Comparison of ENCODE assay signal across 20 cellular contexts in genomic region chr2:111675419-111676194, GRCh38.
A peak's percentile ranks its signal among the peaks of the same experiment; 100 is the strongest.
DNase-seq lines count a peak whose midpoint lies in the region; ATAC-seq and TF ChIP-seq lines count a peak whose summit lies in the region.
"Had no signal": no experiment of that assay in that cellular context is flagged by ENCODE, and none has a peak within 500 bp of the region (broad histone marks: within the 10 kb centered on the region; RNA-seq: fewer than 3 reads in every experiment).

No MANE protein-coding gene starts in this region.

- peaks cover 6 to 26% of the 10 kb centered on the region in 2 experiments for H3K4me1 Mint-ChIP-seq in H9
- H3K4me1 Mint-ChIP-seq: IgD-negative memory B cell had no signal

- no peak overlapping the region for H3K56ac ChIP-seq in H9 (ENCODE audit: insufficient read length, low read depth, low read length)

- H3K79me2 ChIP-seq in H9 (ENCODE audit: insufficient read depth, low read length): no peaks in the 10 kb centered on the region
- H3K79me2 ChIP-seq: hepatocyte had no signal

- H3K23ac ChIP-seq in H9 (ENCODE audit: insufficient read length, low read depth, low read length): no peak overlapping the region

- no peak overlapping the region for H4K91ac ChIP-seq in H9 (ENCODE audit: insufficient read length, low read depth, low read length)

- H3K14ac ChIP-seq in H9 (ENCODE audit: insufficient read depth, low read length): no peak overlapping the region

- no peak overlapping the region for H3K18ac ChIP-seq in H9 (ENCODE audit: insufficient read length, low read depth, low read length)

- peaks cover 0 to 9% (median 7%) of the 10 kb centered on the region in 3 experiments; a peak in 5 of 7 replicates for H3K36me3 Mint-ChIP-seq in H9 (ENCODE audit: insufficient read depth in 1 of 3, low read depth in 3 of 3)

- no peaks in the 10 kb centered on the region for H3K27me3 ChIP-seq in BLaER1 treated with 17β-estradiol and CSF1 and Interleukin-3, amounts not matched to agents 10 nM and 100 nM
- no peaks in the 10 kb centered on the region for H3K27me3 ChIP-seq in H9 (ENCODE audit: insufficient read depth, low read length)
- H3K27me3 ChIP-seq in lung (ENCODE audit: control insufficient read depth, insufficient read depth): no peaks in the 10 kb centered on the region
- no peaks in the 10 kb centered on the region for H3K27me3 ChIP-seq in uterus
- H3K27me3 ChIP-seq: hepatocyte, suprapubic skin had no signal

- no peak overlapping the region for H4K5ac ChIP-seq in H9 (ENCODE audit: insufficient read length, low read depth, low read length)

- H4K20me1 ChIP-seq in BLaER1 treated with 17β-estradiol and CSF1 and Interleukin-3, amounts not matched to agents 10 nM and 100 nM: no peaks in the 10 kb centered on the region
- no peaks in the 10 kb centered on the region for H4K20me1 ChIP-seq in H9 (ENCODE audit: control insufficient read depth, insufficient read depth, insufficient read length)

- peak overlapping the region in 7 of 11 experiments; percentile 1 to 42 (median 25); a peak in 3 of 22 replicates for H3K9ac ChIP-seq in BLaER1 treated with 17β-estradiol and CSF1 and Interleukin-3, amounts not matched to agents 10 nM and 100 nM
- H3K9ac ChIP-seq in H9 (ENCODE audit: extremely low read depth, insufficient read length, low read length): no peak overlapping the region

- peaks cover 14 to 17% of the 10 kb centered on the region in 2 experiments for H3K9me3 Mint-ChIP-seq in H9
- H3K9me3 Mint-ChIP-seq: IgD-negative memory B cell had no signal

- no CpG with 5 or more reads among the region's 10 CpGs for WGBS in H9 (ENCODE audit: extremely low coverage, insufficient read length, low lambda C conversion rate)
- WGBS in lung, 2 donors: 83% methylated on average over 10 of the region's 10 CpGs

- H4K8ac ChIP-seq in H9 (replicated peaks; ENCODE audit: insufficient read length, low read depth, low read length): no peak overlapping the region

- H2BK12ac ChIP-seq in H9 (ENCODE audit: insufficient read length, low read depth, low read length): no peak overlapping the region

- H2BK15ac ChIP-seq in H9 (ENCODE audit: low read depth, low read length): no peak overlapping the region

- no peak for DNase-seq in H9
- DNase-seq in OCI-M1 (lab: John Stamatoyannopoulos, UW): peak; percentile 36
- no peak for DNase-seq in lung (ENCODE audit: low spot score)
- no peak for DNase-seq in NCI-H2196 (lab: John Stamatoyannopoulos, UW; ENCODE audit: unreplicated experiment)
- no peak for DNase-seq in substantia nigra (lab: John Stamatoyannopoulos, UW)
- no peak for DNase-seq in uterus
- DNase-seq: activated CD8-positive, alpha-beta T cell treated with anti-CD3 and anti-CD28 coated beads, Interleukin-2, amount 10 ng/mL, durations not matched to agents 7 days and 5 days; effector CD8-positive, alpha-beta T cell; kidney; NCI-H1436; NCI-H446 treated with DMSO at 0.1 percent for 48 hours; PC-9; stimulated activated CD4-positive, alpha-beta T cell treated with anti-CD3 and anti-CD28 coated beads, Interleukin-2, amount 100 ng/mL, for 48 hours; SW 1271; WERI-Rb-1 had no signal

- no peak overlapping the region for H2BK5ac ChIP-seq in H9 (ENCODE audit: insufficient read length, low read length)

- TF ChIP-seq CTCF in H9 (conservative IDR thresholded peaks at IDR 0.05): no peak
- TF ChIP-seq CTCF in lung (IDR thresholded peaks at IDR 0.05; ENCODE audit: control extremely low read depth, extremely low read depth): no peak
- TF ChIP-seq CTCF in uterus (IDR thresholded peaks at IDR 0.05): no peak

- TF ChIP-seq POLR2A in uterus (IDR thresholded peaks at IDR 0.05): no peak

- no peak overlapping the region for H3K4ac ChIP-seq in H9 (ENCODE audit: low read depth, low read length)

- no peak overlapping the region for H2BK120ac ChIP-seq in H9 (ENCODE audit: low read depth, low read length, poor library complexity, severe bottlenecking)

- H3K23me2 ChIP-seq in H9 (ENCODE audit: insufficient read length, low read depth, low read length, poor library complexity, severe bottlenecking): no peaks in the 10 kb centered on the region

- no peak overlapping the region for H3K4me3 ChIP-seq in BLaER1 treated with 17β-estradiol and CSF1 and Interleukin-3, amounts not matched to agents 10 nM and 100 nM
- no peak overlapping the region for H3K4me3 ChIP-seq in lung
- H3K4me3 ChIP-seq in uterus: no peak overlapping the region
- H3K4me3 ChIP-seq: hepatocyte, PC-9, suprapubic skin had no signal

- H3K79me1 ChIP-seq in H9 (ENCODE audit: insufficient read depth, low read depth, low read length, poor library complexity, severe bottlenecking): no peaks in the 10 kb centered on the region

- no peak overlapping the region for H2AK5ac ChIP-seq in H9 (ENCODE audit: insufficient read length, low read length)

- H3K36me3 ChIP-seq in BLaER1 treated with 17β-estradiol and CSF1 and Interleukin-3, amounts not matched to agents 10 nM and 100 nM: no peaks in the 10 kb centered on the region
- H3K36me3 ChIP-seq in lung (ENCODE audit: control insufficient read depth in 2 of 2, insufficient read depth in 2 of 2, low read length in 2 of 2): no peaks in the 10 kb centered on the region
- no peaks in the 10 kb centered on the region for H3K36me3 ChIP-seq in uterus
- H3K36me3 ChIP-seq: suprapubic skin, WERI-Rb-1 had no signal

- H2BK20ac ChIP-seq in H9 (ENCODE audit: low read depth, low read length, poor library complexity, severe bottlenecking): no peak overlapping the region

- H3K27me3 Mint-ChIP-seq in H9 (ENCODE audit: low read depth): peaks cover 6% of the 10 kb centered on the region; the same call in 1 of the 2 replicates

- no peak overlapping the region for H2AFZ ChIP-seq in H9 (ENCODE audit: low read length)
- H2AFZ ChIP-seq: hepatocyte, PC-9 had no signal

- peak overlapping the region in 2 of 3 experiments; percentile 2 to 55; a peak in 2 of 7 replicates for H3K27ac Mint-ChIP-seq in H9
- H3K27ac Mint-ChIP-seq: activated CD8-positive, alpha-beta T cell treated with anti-CD3 and anti-CD28 coated beads, Interleukin-2, amount 10 ng/mL, durations not matched to agents 7 days and 5 days; IgD-negative memory B cell had no signal

- H3K27ac ChIP-seq in BLaER1 treated with 17β-estradiol and CSF1 and Interleukin-3, amounts not matched to agents 10 nM and 100 nM: peak overlapping the region in 10 of 11 experiments; percentile 17 to 87 (median 50); a peak in 17 of 22 replicates
- H3K27ac ChIP-seq in H9 (ENCODE audit: insufficient read length, low read depth, low read length): no peak overlapping the region
- no peak overlapping the region for H3K27ac ChIP-seq in lung (ENCODE audit: low read depth in 1 of 2, low read length in 1 of 2)
- H3K27ac ChIP-seq in substantia nigra (ENCODE audit: low read depth, low read length, poor library complexity, severe bottlenecking): no peak overlapping the region
- H3K27ac ChIP-seq in uterus: no peak overlapping the region
- H3K27ac ChIP-seq: hepatocyte, PC-9, suprapubic skin, WERI-Rb-1 had no signal

- H3K9me3 ChIP-seq in BLaER1 treated with 17β-estradiol and CSF1 and Interleukin-3, amounts not matched to agents 10 nM and 100 nM (replicated peaks in 1 of 11): peaks cover 0 to 15% (median 7%) of the 10 kb centered on the region in 11 experiments; a peak in 12 of 22 replicates
- H3K9me3 ChIP-seq in H9 (ENCODE audit: control insufficient read depth, low read depth, low read length) (no peaks in the 10 kb centered on the region), lung (ENCODE audit: control insufficient read depth in 2 of 2, insufficient read depth in 1 of 2, low read length in 1 of 2) (no peaks in the 10 kb centered on the region), uterus (no peaks in the 10 kb centered on the region)
- H3K9me3 ChIP-seq: suprapubic skin had no signal

- intact Hi-C loops in uterus (cut with DNase I; ENCODE audit: low total_unique reads): no loop called here

- H3K4me1 ChIP-seq in BLaER1 treated with 17β-estradiol and CSF1 and Interleukin-3, amounts not matched to agents 10 nM and 100 nM: peaks cover 68 to 78% (median 74%) of the 10 kb centered on the region in 10 experiments
- H3K4me1 ChIP-seq in H9 (ENCODE audit: insufficient read depth, low read length) (no peaks in the 10 kb centered on the region; the same call in 1 of the 2 replicates), lung (ENCODE audit: control insufficient read depth in 2 of 2, insufficient read depth in 2 of 2, low read length in 2 of 2) (peaks cover 0 to 3% of the 10 kb centered on the region in 2 donors), uterus (no peaks in the 10 kb centered on the region)

- ATAC-seq in lung (ENCODE audit: insufficient read depth, low FRiP score): peak; percentile 20
- ATAC-seq in HG02884 (IDR thresholded peaks at IDR 0.05; ENCODE audit: unreplicated experiment): no peak
- ATAC-seq: activated CD8-positive, alpha-beta T cell treated with anti-CD3 and anti-CD28 coated beads, Interleukin-2, amount 10 ng/mL, durations not matched to agents 7 days and 5 days had no signal

- no peak overlapping the region for H3K4me3 Mint-ChIP-seq in H9
- H3K4me3 Mint-ChIP-seq: activated CD8-positive, alpha-beta T cell treated with anti-CD3 and anti-CD28 coated beads, Interleukin-2, amount 10 ng/mL, durations not matched to agents 7 days and 5 days; IgD-negative memory B cell had no signal

- H3T11ph ChIP-seq in H9 (ENCODE audit: low read length): no peak overlapping the region

- H3K4me2 ChIP-seq in BLaER1 treated with 17β-estradiol and CSF1 and Interleukin-3, amounts not matched to agents 10 nM and 100 nM: peak overlapping the region; percentile 39 to 87 (median 62)
- no peak overlapping the region for H3K4me2 ChIP-seq in H9 (ENCODE audit: insufficient read depth, insufficient read length, low read length)
- H3K4me2 ChIP-seq: hepatocyte, PC-9 had no signal

Comparison
In these comparisons a context has a peak if more than half of its experiments do, and no peak if none do; other contexts are left out.
1. H3K27ac ChIP-seq: peak in BLaER1 treated with 17β-estradiol and CSF1 and Interleukin-3, amounts not matched to agents 10 nM and 100 nM (10 of 11); none in H9 (single experiment), lung (0 of 2), substantia nigra (single experiment) and uterus (0 of 2).